Comparison of ENCODE assay signal across 17 cellular contexts in the genomic region with DNA sequence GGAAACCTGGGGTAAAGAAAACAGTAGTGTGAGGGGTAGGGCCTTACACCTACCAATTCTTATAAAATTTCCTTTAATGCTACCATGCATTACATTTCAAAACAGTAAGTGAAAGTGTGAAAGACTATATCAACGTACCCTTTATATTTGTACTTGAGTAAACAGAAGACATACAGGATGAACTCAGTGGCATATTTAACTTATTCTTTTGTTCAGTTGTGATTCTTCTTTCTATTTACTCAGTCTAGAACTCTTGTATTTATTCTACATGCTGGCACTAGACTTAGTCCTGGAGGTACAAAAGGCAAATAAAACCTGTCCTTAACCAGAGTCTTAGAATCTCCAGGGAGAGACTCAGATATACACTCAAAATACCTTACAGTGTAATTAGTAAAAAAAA. TPM values are rescaled to one million over a fixed set of nuclear protein-coding genes. Genes with fewer than 3 reads are reported as not detected.
"Had no signal": no experiment of that assay in that cellular context is flagged by ENCODE, and none has a peak within 500 bp of the region (broad histone marks: within the 10 kb centered on the region; RNA-seq: fewer than 3 reads in every experiment).

No MANE protein-coding gene starts in this region.

RNA-seq across cellular contexts. Expression of gene MMP20, which starts 4.8 kb away (rescaled TPM):
- total RNA-seq: left cardiac atrium; left lobe of liver; liver; lower lobe of right lung; mammary epithelial cell; naive thymus-derived CD8-positive, alpha-beta T cell; neural crest cell; osteoblast; pancreas; prostate gland; right cardiac atrium; sigmoid colon; spleen; subcutaneous adipose tissue; suprapubic skin; thoracic aorta; upper lobe of right lung had no signal
